Comparison of ENCODE assay signal across 1 cellular context in genomic region chr9:33267368-33267767, GRCh38.
TF ChIP-seq lines count a peak whose summit lies in the region.

No MANE protein-coding gene starts in this region.

TF ChIP-seq in A549, 52 proteins besides CTCF, POLR2A, EP300 and RAD21:
- TF ChIP-seq SREBF2 (IDR thresholded peaks at IDR 0.05) (no peak), CHD4 (IDR thresholded peaks at IDR 0.05; ENCODE audit: borderline replicate concordance) (no peak), MAFK (IDR thresholded peaks at IDR 0.05; ENCODE audit: partially characterized antibody) (peak; percentile 75)
